Comparison of ENCODE assay signal across 14 cellular contexts in genomic region chr1:44723496-44724407, GRCh38. TPM values are rescaled to one million over a fixed set of nuclear protein-coding genes. Genes with fewer than 3 reads are reported as not detected.
A peak's percentile ranks its signal among the peaks of the same experiment; 100 is the strongest.
DNase-seq lines count a peak whose midpoint lies in the region; ATAC-seq and TF ChIP-seq lines count a peak whose summit lies in the region.
"Had no signal": no experiment of that assay in that cellular context is flagged by ENCODE, and none has a peak within 500 bp of the region (broad histone marks: within the 10 kb centered on the region; RNA-seq: fewer than 3 reads in every experiment).

No MANE protein-coding gene starts in this region.

- H3K4me1 Mint-ChIP-seq in CD4-positive, alpha-beta memory T cell = peaks cover 42 to 67% (median 52%) of the 10 kb centered on the region in 4 donors
- H3K4me1 Mint-ChIP-seq in activated CD4-positive, alpha-beta memory T cell treated with anti-CD3 and anti-CD28 coated beads for 36 hours (ENCODE audit: low read depth) = peaks cover 70% of the 10 kb centered on the region

- POLR2A ChIA-PET in CD4-positive, alpha-beta memory T cell (lab: Charles Lee; ENCODE audit: partially characterized antibody) = interaction anchor here (0.6 to 8.6 kb wide), 12 partner anchors 7 to 798 kb away, joined by 3 to 182 read pairs (median 23); partner anchors contain the start of genes BTBD19, DYNLT4, HECTD3 and KIF2C
- POLR2A ChIA-PET in activated CD4-positive, alpha-beta memory T cell treated with anti-CD3 and anti-CD28 coated beads for 36 hours (lab: Charles Lee) = interaction anchor here (0.5 to 7.7 kb wide), 5 partner anchors 8 to 1674 kb away, joined by 5 to 461 read pairs (median 94); partner anchors contain the start of genes BTBD19, DYNLT4, HECTD3 and RNU5D-1

- ATAC-seq in mucosa of descending colon (peak; percentile 21), psoas muscle (no peak), GM21576 (IDR thresholded peaks at IDR 0.05; ENCODE audit: unreplicated experiment) (no peak), GM21367 (IDR thresholded peaks at IDR 0.05; ENCODE audit: unreplicated experiment) (no peak), gastrocnemius medialis (no peak)

- H3K4me3 Mint-ChIP-seq in CD4-positive, alpha-beta memory T cell = peak overlapping the region; percentile 76 to 92 (median 84)
- peak overlapping the region; percentile 75 for H3K4me3 Mint-ChIP-seq in activated CD4-positive, alpha-beta memory T cell treated with anti-CD3 and anti-CD28 coated beads for 36 hours

- H3K27me3 Mint-ChIP-seq in CD4-positive, alpha-beta memory T cell = no peaks in the 10 kb centered on the region
- H3K27me3 Mint-ChIP-seq in activated CD4-positive, alpha-beta memory T cell treated with anti-CD3 and anti-CD28 coated beads for 36 hours = peaks cover 4% of the 10 kb centered on the region

- H3K27me3 ChIP-seq in CD4-positive, alpha-beta memory T cell (ENCODE audit: insufficient read depth, low read length) = no peaks in the 10 kb centered on the region
- H3K27me3 ChIP-seq in psoas muscle (ENCODE audit: insufficient read depth in 3 of 3, low read length in 2 of 3) (no peaks in the 10 kb centered on the region), gastrocnemius medialis (no peaks in the 10 kb centered on the region)
- H3K27me3 ChIP-seq: tibial nerve had no signal

- H3K4me1 ChIP-seq in CD4-positive, alpha-beta memory T cell (ENCODE audit: insufficient read depth, low read length) = peaks cover 58% of the 10 kb centered on the region
- no peaks in the 10 kb centered on the region for H3K4me1 ChIP-seq in mucosa of descending colon (ENCODE audit: low read depth)
- no peaks in the 10 kb centered on the region for H3K4me1 ChIP-seq in psoas muscle
- no peaks in the 10 kb centered on the region for H3K4me1 ChIP-seq in gastrocnemius medialis
- H3K4me1 ChIP-seq: parathyroid adenoma had no signal

- no peak for TF ChIP-seq POLR2A in gastrocnemius medialis (IDR thresholded peaks at IDR 0.05)

- H3K36me3 Mint-ChIP-seq in CD4-positive, alpha-beta memory T cell = peaks cover 0 to 2% of the 10 kb centered on the region in 2 donors
- H3K36me3 Mint-ChIP-seq in activated CD4-positive, alpha-beta memory T cell treated with anti-CD3 and anti-CD28 coated beads for 36 hours = peaks cover 13% of the 10 kb centered on the region

- 83 to 90% (median 87%) methylated on average over 36 of the region's 36 CpGs for WGBS in psoas muscle, 3 donors

- H3K9me3 ChIP-seq in CD4-positive, alpha-beta memory T cell (ENCODE audit: control insufficient read depth in 1 of 2, low read length in 2 of 2) = no peaks in the 10 kb centered on the region
- no peaks in the 10 kb centered on the region for H3K9me3 ChIP-seq in mucosa of descending colon
- no peaks in the 10 kb centered on the region for H3K9me3 ChIP-seq in psoas muscle
- H3K9me3 ChIP-seq in gastrocnemius medialis = no peaks in the 10 kb centered on the region
- H3K9me3 ChIP-seq: tibial nerve had no signal

- DNase-seq in CD4-positive, alpha-beta memory T cell = peak in 2 of 5 donors; percentile 36 to 59
- DNase-seq in Kasumi-1 (lab: John Stamatoyannopoulos, UW) (peak; percentile 98 to 99), mucosa of descending colon (no peak), psoas muscle (no peak), gastrocnemius medialis (no peak)
- peak; percentile 76 for DNase-seq in activated CD4-positive, alpha-beta memory T cell treated with anti-CD3 and anti-CD28 coated beads for 36 hours
- DNase-seq: DND-41, NCI-H446 had no signal

- TF ChIP-seq CTCF in mucosa of descending colon (IDR thresholded peaks at IDR 0.05) = no peak
- TF ChIP-seq CTCF in psoas muscle (IDR thresholded peaks at IDR 0.05) = no peak
- TF ChIP-seq CTCF in gastrocnemius medialis (IDR thresholded peaks at IDR 0.05 in 4 of 5, conservative IDR thresholded peaks at IDR 0.05 in 1 of 5) = no peak

- H3K27ac ChIP-seq in CD4-positive, alpha-beta memory T cell (ENCODE audit: low read depth, low read length) = peak overlapping the region; percentile 50
- no peak overlapping the region for H3K27ac ChIP-seq in psoas muscle
- no peak overlapping the region for H3K27ac ChIP-seq in gastrocnemius medialis
- H3K27ac ChIP-seq: parathyroid adenoma, tibial nerve had no signal

- peak overlapping the region; percentile 2 to 45 for H3K4me3 ChIP-seq in CD4-positive, alpha-beta memory T cell (ENCODE audit: low read length in 2 of 2)
- H3K4me3 ChIP-seq in mucosa of descending colon = no peak overlapping the region
- H3K4me3 ChIP-seq in psoas muscle = no peak overlapping the region
- no peak overlapping the region for H3K4me3 ChIP-seq in gastrocnemius medialis
- H3K4me3 ChIP-seq: tibial nerve had no signal

- peak overlapping the region; percentile 87 to 97 (median 94) for H3K27ac Mint-ChIP-seq in CD4-positive, alpha-beta memory T cell
- H3K27ac Mint-ChIP-seq in activated CD4-positive, alpha-beta memory T cell treated with anti-CD3 and anti-CD28 coated beads for 36 hours = peak overlapping the region; percentile 96

- H3K9me3 Mint-ChIP-seq in CD4-positive, alpha-beta memory T cell = no peaks in the 10 kb centered on the region
- H3K9me3 Mint-ChIP-seq in activated CD4-positive, alpha-beta memory T cell treated with anti-CD3 and anti-CD28 coated beads for 36 hours = peaks cover 3% of the 10 kb centered on the region

- intact Hi-C loops in CD4-positive, alpha-beta memory T cell (cut with micrococcal nuclease) = no loop called here
- intact Hi-C loops in activated CD4-positive, alpha-beta memory T cell treated with anti-CD3 and anti-CD28 coated beads for 36 hours (cut with micrococcal nuclease) = loop anchor here (1.0 to 10.0 kb wide), 3 partner anchors 84 to 861 kb away; partner anchors contain the start of genes DYNLT4 and NASP
- intact Hi-C loops in mucosa of descending colon (cut with DNase I, micrococcal nuclease) (no loop called here), psoas muscle (cut with DNase I) (no loop called here), gastrocnemius medialis (cut with DNase I; ENCODE audit: low total_unique reads) (no loop called here)

- CTCF ChIA-PET in CD4-positive, alpha-beta memory T cell (lab: Charles Lee; ENCODE audit: partially characterized antibody) = interaction anchor here (0.6 to 1.4 kb wide), 5 partner anchors 8 to 96 kb away, joined by 3 to 6 read pairs (median 5); partner anchors contain the start of gene RNU5D-1
- CTCF ChIA-PET in activated CD4-positive, alpha-beta memory T cell treated with anti-CD3 and anti-CD28 coated beads for 36 hours (lab: Charles Lee) = interaction anchor here (1.1 kb wide), 1 partner anchor 85 kb away, joined by 3 read pairs; the partner anchor contains the start of gene BTBD19

- no peaks in the 10 kb centered on the region for H3K36me3 ChIP-seq in CD4-positive, alpha-beta memory T cell (ENCODE audit: insufficient read depth, low read length)
- H3K36me3 ChIP-seq in mucosa of descending colon (ENCODE audit: low read depth) (no peaks in the 10 kb centered on the region), psoas muscle (ENCODE audit: insufficient read depth in 1 of 2, low read depth in 1 of 2) (no peaks in the 10 kb centered on the region), gastrocnemius medialis (no peaks in the 10 kb centered on the region)
- H3K36me3 ChIP-seq: tibial nerve had no signal

- in situ Hi-C loops in gastrocnemius medialis (cut with MboI; ENCODE audit: low sequenced_read_pairs in 4 of 4) = no loop called here

RNA-seq across cellular contexts. Expression of gene RNU5D-1, which starts 7.2 kb away (rescaled TPM):
- not detected for total RNA-seq in CD4-positive, alpha-beta memory T cell
- not detected for polyA plus RNA-seq in CD4-positive, alpha-beta memory T cell
- total RNA-seq in activated CD4-positive, alpha-beta memory T cell treated with anti-CD3 and anti-CD28 coated beads for 36 hours = not detected
- total RNA-seq in mucosa of descending colon (10 to 100 TPM in 1 of 3 donors, not detected in 2; 15.9 TPM), psoas muscle (not detected), gastrocnemius medialis (not detected)
- not detected for polyA plus RNA-seq in psoas muscle
- total RNA-seq: fibroblast of villous mesenchyme, tibial nerve had no signal
- polyA plus RNA-seq: adipose tissue had no signal

RNA-seq across cellular contexts. Expression of gene KIF2C, which starts 15.9 kb away (rescaled TPM):
- total RNA-seq in CD4-positive, alpha-beta memory T cell = 1 to 10 TPM; 1.4 to 1.5 TPM
- polyA plus RNA-seq in CD4-positive, alpha-beta memory T cell = under 1 TPM in 1 of 2 donors, not detected in 1; 0.16 TPM
- total RNA-seq in activated CD4-positive, alpha-beta memory T cell treated with anti-CD3 and anti-CD28 coated beads for 36 hours = 100 to 1,000 TPM; 107 to 113 TPM
- 10 to 100 TPM in 1 of 3 donors, 1 to 10 TPM in 2; 2.7 to 15.0 (median 4.1) TPM for total RNA-seq in mucosa of descending colon
- total RNA-seq in psoas muscle = under 1 TPM; 0.26 to 0.97 (median 0.59) TPM
- 1 to 10 TPM in 1 of 3 donors, under 1 TPM in 2; 0.23 to 1.2 (median 0.27) TPM for polyA plus RNA-seq in psoas muscle
- total RNA-seq in gastrocnemius medialis = under 1 TPM in 2 of 4 donors, not detected in 2; 0.46 to 0.55 TPM

RNA-seq across cellular contexts. Expression of gene ARMH1, which starts 49.2 kb away (rescaled TPM):
- total RNA-seq in CD4-positive, alpha-beta memory T cell = 10 to 100 TPM; 64.0 to 74.5 TPM
- polyA plus RNA-seq in CD4-positive, alpha-beta memory T cell = 10 to 100 TPM; 26.0 to 30.4 TPM
- total RNA-seq in activated CD4-positive, alpha-beta memory T cell treated with anti-CD3 and anti-CD28 coated beads for 36 hours = 100 to 1,000 TPM; 134 to 141 TPM
- 1 to 10 TPM; 1.7 to 4.1 (median 2.3) TPM for total RNA-seq in mucosa of descending colon
- total RNA-seq in psoas muscle = under 1 TPM in 3 of 4 donors, not detected in 1; 0.59 to 0.82 (median 0.64) TPM
- polyA plus RNA-seq in psoas muscle = under 1 TPM; 0.08 to 0.74 (median 0.26) TPM
- total RNA-seq in gastrocnemius medialis = under 1 TPM in 1 of 4 donors, not detected in 3; 0.78 TPM

RNA-seq across cellular contexts. Expression of gene TMEM53, which starts 49.5 kb away (rescaled TPM):
- total RNA-seq in CD4-positive, alpha-beta memory T cell = 1 to 10 TPM; 1.7 to 2.2 TPM
- polyA plus RNA-seq in CD4-positive, alpha-beta memory T cell = 1 to 10 TPM; 3.5 to 5.7 TPM
- 1 to 10 TPM; 5.1 to 6.5 TPM for total RNA-seq in activated CD4-positive, alpha-beta memory T cell treated with anti-CD3 and anti-CD28 coated beads for 36 hours
- total RNA-seq in mucosa of descending colon (10 to 100 TPM; 19.3 to 46.0 (median 36.6) TPM), psoas muscle (1 to 10 TPM; 3.9 to 7.7 (median 6.3) TPM), gastrocnemius medialis (1 to 10 TPM; 2.6 to 5.9 (median 4.2) TPM)
- polyA plus RNA-seq in psoas muscle = 1 to 10 TPM; 2.4 to 6.2 (median 4.2) TPM

RNA-seq across cellular contexts. Expression of gene RPS8, which starts 51.6 kb away (rescaled TPM):
- total RNA-seq in CD4-positive, alpha-beta memory T cell = 1,000 to 10,000 TPM; 2,728 to 2,811 TPM
- 1,000 to 10,000 TPM in 1 of 2 donors, 100 to 1,000 TPM in 1; 778 to 1,323 TPM for polyA plus RNA-seq in CD4-positive, alpha-beta memory T cell
- total RNA-seq in activated CD4-positive, alpha-beta memory T cell treated with anti-CD3 and anti-CD28 coated beads for 36 hours = 1,000 to 10,000 TPM; 2,983 to 3,047 TPM
- total RNA-seq in mucosa of descending colon = 1,000 to 10,000 TPM; 1,308 to 1,364 (median 1,337) TPM
- total RNA-seq in psoas muscle = 1,000 to 10,000 TPM in 2 of 4 donors, 100 to 1,000 TPM in 2; 935 to 1,269 (median 1,066) TPM
- polyA plus RNA-seq in psoas muscle = 1,000 to 10,000 TPM; 1,193 to 2,158 (median 1,436) TPM
- total RNA-seq in gastrocnemius medialis = 1,000 to 10,000 TPM; 1,137 to 2,085 (median 1,818) TPM

Comparison
In these comparisons a context has a peak if more than half of its experiments do, and no peak if none do; other contexts are left out.
1. DNase-seq: peak in Kasumi-1 (2 of 2) and activated CD4-positive, alpha-beta memory T cell treated with anti-CD3 and anti-CD28 coated beads for 36 hours (single experiment); none in mucosa of descending colon (0 of 3), psoas muscle (0 of 2) and gastrocnemius medialis (0 of 2).
2. H3K4me3 ChIP-seq: peak in CD4-positive, alpha-beta memory T cell (2 of 2); none in mucosa of descending colon (single experiment), psoas muscle (single experiment) and gastrocnemius medialis (0 of 4).
3. RNA of gene KIF2C, which starts 15.9 kb away (total RNA-seq): 107 to 113 TPM in activated CD4-positive, alpha-beta memory T cell treated with anti-CD3 and anti-CD28 coated beads for 36 hours; 2.7 to 15.0 TPM in mucosa of descending colon, 1.4 to 1.5 TPM in CD4-positive, alpha-beta memory T cell, 0.26 to 0.97 TPM in psoas muscle and 0.46 to 0.55 TPM in gastrocnemius medialis; every median in the first group is over 4 times any median in the second.
4. RNA of gene ARMH1, which starts 49.2 kb away (total RNA-seq): 134 to 141 TPM in activated CD4-positive, alpha-beta memory T cell treated with anti-CD3 and anti-CD28 coated beads for 36 hours and 64.0 to 74.5 TPM in CD4-positive, alpha-beta memory T cell; 1.7 to 4.1 TPM in mucosa of descending colon, 0.59 to 0.82 TPM in psoas muscle and 0.78 TPM in gastrocnemius medialis; every median in the first group is over 10 times any median in the second.